Comparison of ENCODE assay signal across 10 cellular contexts in genomic region chr17:5097101-5097834, GRCh38. TPM values are rescaled to one million over a fixed set of nuclear protein-coding genes. Genes with fewer than 3 reads are reported as not detected.
DNase-seq lines count a peak whose midpoint lies in the region; ATAC-seq, FAIRE-seq and TF ChIP-seq lines count a peak whose summit lies in the region.
"Had no signal": no experiment of that assay in that cellular context is flagged by ENCODE, and none has a peak within 500 bp of the region (broad histone marks: within the 10 kb centered on the region; RNA-seq: fewer than 3 reads in every experiment).

No MANE protein-coding gene starts in this region.

- H3K27me3 ChIP-seq in astrocyte (ENCODE audit: insufficient read depth, low read length), result peaks cover 7% of the 10 kb centered on the region
- H3K27me3 ChIP-seq in lung (ENCODE audit: control insufficient read depth, insufficient read depth), result no peaks in the 10 kb centered on the region

- peaks cover 17% of the 10 kb centered on the region for H3K27me3 Mint-ChIP-seq in activated CD4-positive, alpha-beta T cell treated with anti-CD3 and anti-CD28 coated beads, Interleukin-2, amount 10 ng/mL, durations not matched to agents 24 days and 14 days
- peaks cover 21% of the 10 kb centered on the region for H3K27me3 Mint-ChIP-seq in astrocyte (ENCODE audit: low read depth, unreplicated experiment)

- peaks cover 56% of the 10 kb centered on the region for H3K9me3 ChIP-seq in astrocyte (ENCODE audit: insufficient read depth, low read depth, low read length)
- peaks cover 24% of the 10 kb centered on the region in 2 donors for H3K9me3 ChIP-seq in lung (ENCODE audit: control insufficient read depth in 2 of 2, insufficient read depth in 1 of 2, low read length in 1 of 2)

- no peak overlapping the region for H3K4me3 ChIP-seq in astrocyte (ENCODE audit: insufficient read depth, low read depth, low read length)
- peak overlapping the region; percentile 69 for H3K4me3 ChIP-seq in lung

- no peak overlapping the region for H3K4me2 ChIP-seq in astrocyte (ENCODE audit: low read length)

- no peaks in the 10 kb centered on the region for H3K79me2 ChIP-seq in astrocyte (ENCODE audit: insufficient read depth, low read length)

- no peak overlapping the region for H3K27ac ChIP-seq in astrocyte (ENCODE audit: low read depth, low read length)
- peak overlapping the region; percentile 68 to 82 for H3K27ac ChIP-seq in lung (ENCODE audit: low read depth in 1 of 2, low read length in 1 of 2)
- H3K27ac ChIP-seq: C4-2B had no signal

- H3K4me1 Mint-ChIP-seq in activated CD4-positive, alpha-beta T cell treated with anti-CD3 and anti-CD28 coated beads, Interleukin-2, amount 10 ng/mL, durations not matched to agents 24 days and 14 days, result no peaks in the 10 kb centered on the region
- H3K4me1 Mint-ChIP-seq in astrocyte (ENCODE audit: low read depth, unreplicated experiment), result no peaks in the 10 kb centered on the region
- peaks cover 8% of the 10 kb centered on the region for H3K4me1 Mint-ChIP-seq in stimulated activated effector memory CD8-positive, alpha-beta T cell treated with anti-CD3 and anti-CD28 coated beads, Interleukin-12 subunit alpha, Interleukin-12 subunit beta, amount 100 ng/mL, for 72 hours

- FAIRE-seq in astrocyte (lab: Jason Lieb, UNC), result no peak

- peak overlapping the region; percentile 4 for H2AFZ ChIP-seq in astrocyte (ENCODE audit: low read depth, low read length)

- 1 to 3% methylated on average over 63 of the region's 63 CpGs for WGBS in lung, 2 donors

- TF ChIP-seq CTCF in astrocyte (IDR thresholded peaks at IDR 0.05; ENCODE audit: insufficient read depth, low read depth, low read length) (no peak), lung (IDR thresholded peaks at IDR 0.05; ENCODE audit: control extremely low read depth, extremely low read depth) (no peak)

- H3K9ac ChIP-seq in astrocyte (ENCODE audit: low read length), result no peak overlapping the region

- intact Hi-C loops in activated CD4-positive, alpha-beta T cell treated with anti-CD3 and anti-CD28 coated beads, Interleukin-2, amount 10 ng/mL, durations not matched to agents 24 days and 14 days (cut with micrococcal nuclease), result no loop called here

- H3K9me3 Mint-ChIP-seq in activated CD4-positive, alpha-beta T cell treated with anti-CD3 and anti-CD28 coated beads, Interleukin-2, amount 10 ng/mL, durations not matched to agents 24 days and 14 days, result peaks cover 31% of the 10 kb centered on the region
- H3K9me3 Mint-ChIP-seq in astrocyte (ENCODE audit: unreplicated experiment), result peaks cover 70% of the 10 kb centered on the region
- peaks cover 23% of the 10 kb centered on the region for H3K9me3 Mint-ChIP-seq in stimulated activated effector memory CD8-positive, alpha-beta T cell treated with anti-CD3 and anti-CD28 coated beads, Interleukin-12 subunit alpha, Interleukin-12 subunit beta, amount 100 ng/mL, for 72 hours

- DNase-seq in activated CD4-positive, alpha-beta T cell treated with anti-CD3 and anti-CD28 coated beads for 4 hours, result peak; percentile 17 to 33
- DNase-seq in activated CD4-positive, alpha-beta T cell treated with anti-CD3 and anti-CD28 coated beads, Interleukin-2, amount 10 ng/mL, durations not matched to agents 24 days and 14 days, result no peak
- no peak for DNase-seq in astrocyte (ENCODE audit: low read depth)
- no peak for DNase-seq in lung (ENCODE audit: low spot score)
- no peak for DNase-seq in stimulated activated effector memory CD8-positive, alpha-beta T cell treated with anti-CD3 and anti-CD28 coated beads, Interleukin-12 subunit alpha, Interleukin-12 subunit beta, amount 100 ng/mL, for 72 hours (ENCODE audit: low spot score in 2 of 2)
- DNase-seq in NOMO-1 (lab: John Stamatoyannopoulos, UW; ENCODE audit: unreplicated experiment in 2 of 2), result no peak
- no peak for DNase-seq in dedifferentiated amniotic fluid mesenchymal stem cell (ENCODE audit: extremely low spot score)
- no peak for DNase-seq in SKM-1 (lab: John Stamatoyannopoulos, UW; ENCODE audit: unreplicated experiment)

- H3K4me1 ChIP-seq in astrocyte (ENCODE audit: insufficient read depth, low read length), result no peaks in the 10 kb centered on the region
- H3K4me1 ChIP-seq in lung (ENCODE audit: control insufficient read depth in 2 of 2, insufficient read depth in 2 of 2, low read length in 2 of 2), result peaks cover 3 to 5% of the 10 kb centered on the region in 2 donors

- no peak overlapping the region for H3K27ac Mint-ChIP-seq in activated CD4-positive, alpha-beta T cell treated with anti-CD3 and anti-CD28 coated beads, Interleukin-2, amount 10 ng/mL, durations not matched to agents 24 days and 14 days
- no peak overlapping the region for H3K27ac Mint-ChIP-seq in astrocyte (ENCODE audit: unreplicated experiment)
- no peak overlapping the region for H3K27ac Mint-ChIP-seq in stimulated activated effector memory CD8-positive, alpha-beta T cell treated with anti-CD3 and anti-CD28 coated beads, Interleukin-12 subunit alpha, Interleukin-12 subunit beta, amount 100 ng/mL, for 72 hours

- peaks cover 28% of the 10 kb centered on the region for H3K36me3 Mint-ChIP-seq in activated CD4-positive, alpha-beta T cell treated with anti-CD3 and anti-CD28 coated beads, Interleukin-2, amount 10 ng/mL, durations not matched to agents 24 days and 14 days (ENCODE audit: low read depth)
- H3K36me3 Mint-ChIP-seq in astrocyte (ENCODE audit: low read depth, unreplicated experiment), result peaks cover 9% of the 10 kb centered on the region
- H3K36me3 Mint-ChIP-seq in stimulated activated effector memory CD8-positive, alpha-beta T cell treated with anti-CD3 and anti-CD28 coated beads, Interleukin-12 subunit alpha, Interleukin-12 subunit beta, amount 100 ng/mL, for 72 hours, result no peaks in the 10 kb centered on the region

- no peak overlapping the region for H3K4me3 Mint-ChIP-seq in activated CD4-positive, alpha-beta T cell treated with anti-CD3 and anti-CD28 coated beads, Interleukin-2, amount 10 ng/mL, durations not matched to agents 24 days and 14 days
- no peak overlapping the region for H3K4me3 Mint-ChIP-seq in astrocyte (ENCODE audit: unreplicated experiment)
- H3K4me3 Mint-ChIP-seq in stimulated activated effector memory CD8-positive, alpha-beta T cell treated with anti-CD3 and anti-CD28 coated beads, Interleukin-12 subunit alpha, Interleukin-12 subunit beta, amount 100 ng/mL, for 72 hours, result peak overlapping the region; percentile 50

- H3K36me3 ChIP-seq in astrocyte (ENCODE audit: insufficient read depth, low read length) (no peaks in the 10 kb centered on the region), lung (ENCODE audit: control insufficient read depth in 2 of 2, insufficient read depth in 2 of 2, low read length in 2 of 2) (peaks cover 0 to 15% of the 10 kb centered on the region in 2 donors)

- ATAC-seq in lung (ENCODE audit: insufficient read depth, low FRiP score), result no peak
- peak; percentile 56 for ATAC-seq in stimulated activated effector memory CD8-positive, alpha-beta T cell treated with anti-CD3 and anti-CD28 coated beads, Interleukin-12 subunit alpha, Interleukin-12 subunit beta, amount 100 ng/mL, for 72 hours

- H4K20me1 ChIP-seq in astrocyte (ENCODE audit: insufficient read depth, low read length), result no peaks in the 10 kb centered on the region

RNA-seq across cellular contexts. Expression of gene ZNF232, which starts 14.4 kb away (rescaled TPM):
- total RNA-seq in activated CD4-positive, alpha-beta T cell treated with anti-CD3 and anti-CD28 coated beads, Interleukin-2, amount 10 ng/mL, durations not matched to agents 24 days and 14 days, result 17.4 and 19.8 TPM in 2 replicates
- 7.8 and 9.4 TPM in 2 replicates for total RNA-seq in astrocyte
- total RNA-seq in lung, result 10 to 100 TPM in 1 of 2 donors, 1 to 10 TPM in 1; 9.6 to 14.1 TPM
- polyA plus RNA-seq in lung, result 1 to 10 TPM; 6.8 to 9.4 TPM

RNA-seq across cellular contexts. Expression of gene USP6, which starts 18.6 kb away (rescaled TPM):
- total RNA-seq in activated CD4-positive, alpha-beta T cell treated with anti-CD3 and anti-CD28 coated beads, Interleukin-2, amount 10 ng/mL, durations not matched to agents 24 days and 14 days, result 0.02 TPM in 2 replicates
- total RNA-seq in astrocyte (0.86 and 1.1 TPM in 2 replicates), lung (under 1 TPM; 0.31 to 0.46 TPM)
- polyA plus RNA-seq in lung, result under 1 TPM; 0.05 to 0.10 TPM
- total RNA-seq: epithelial cell of proximal tubule had no signal

RNA-seq across cellular contexts. Expression of gene ZFP3, which starts 19.0 kb away (rescaled TPM):
- 1.9 and 2.6 TPM in 2 replicates for total RNA-seq in activated CD4-positive, alpha-beta T cell treated with anti-CD3 and anti-CD28 coated beads, Interleukin-2, amount 10 ng/mL, durations not matched to agents 24 days and 14 days
- total RNA-seq in astrocyte (not detected in 2 replicates), lung (1 to 10 TPM; 4.8 to 7.3 TPM)
- polyA plus RNA-seq in lung, result 1 to 10 TPM; 2.3 to 2.6 TPM

Comparison
In these comparisons a context has a peak if more than half of its experiments do, and no peak if none do; other contexts are left out.
1. DNase-seq: peak in activated CD4-positive, alpha-beta T cell treated with anti-CD3 and anti-CD28 coated beads for 4 hours (2 of 2); none in activated CD4-positive, alpha-beta T cell treated with anti-CD3 and anti-CD28 coated beads, Interleukin-2, amount 10 ng/mL, durations not matched to agents 24 days and 14 days (single experiment), astrocyte (single experiment), lung (single experiment), stimulated activated effector memory CD8-positive, alpha-beta T cell treated with anti-CD3 and anti-CD28 coated beads, Interleukin-12 subunit alpha, Interleukin-12 subunit beta, amount 100 ng/mL, for 72 hours (0 of 2), NOMO-1 (0 of 2), dedifferentiated amniotic fluid mesenchymal stem cell (single experiment) and SKM-1 (single experiment).